Comparison of ENCODE assay signal across 11 cellular contexts in genomic region chr10:105691811-105692210, GRCh38.
DNase-seq lines count a peak whose midpoint lies in the region; ATAC-seq lines count a peak whose summit lies in the region.
"Had no signal": no experiment of that assay in that cellular context is flagged by ENCODE, and none has a peak within 500 bp of the region (broad histone marks: within the 10 kb centered on the region; RNA-seq: fewer than 3 reads in every experiment).

No MANE protein-coding gene starts in this region.

- no peaks in the 10 kb centered on the region for H3K9me3 ChIP-seq in SJCRH30 (replicated peaks)
- no peaks in the 10 kb centered on the region for H3K9me3 ChIP-seq in naive thymus-derived CD4-positive, alpha-beta T cell (ENCODE audit: control insufficient read depth in 2 of 3, low read length in 3 of 3)

- H3K27ac ChIP-seq in SJCRH30: no peak overlapping the region
- no peak overlapping the region for H3K27ac ChIP-seq in naive thymus-derived CD4-positive, alpha-beta T cell (ENCODE audit: low read depth, low read length)

- CTCF ChIA-PET in naive thymus-derived CD4-positive, alpha-beta T cell (lab: Charles Lee): interaction anchor here (1.1 kb wide), 1 partner anchor 27 kb away, joined by 3 read pairs; no protein-coding TSS in a partner anchor

- H3K36me3 Mint-ChIP-seq in activated naive CD8-positive, alpha-beta T cell treated with anti-CD3 and anti-CD28 coated beads, Interleukin-2, amount 50 U/mL, for 24 hours (ENCODE audit: low read depth): no peaks in the 10 kb centered on the region
- H3K36me3 Mint-ChIP-seq in naive thymus-derived CD4-positive, alpha-beta T cell: no peaks in the 10 kb centered on the region

- H3K27ac Mint-ChIP-seq in activated naive CD8-positive, alpha-beta T cell treated with anti-CD3 and anti-CD28 coated beads, Interleukin-2, amount 50 U/mL, for 24 hours: no peak overlapping the region
- H3K27ac Mint-ChIP-seq in naive thymus-derived CD4-positive, alpha-beta T cell: no peak overlapping the region
- H3K27ac Mint-ChIP-seq: activated naive CD4-positive, alpha-beta T cell treated with anti-CD3 and anti-CD28 coated beads for 36 hours had no signal

- no peaks in the 10 kb centered on the region for H3K4me1 ChIP-seq in SJCRH30
- H3K4me1 ChIP-seq in naive thymus-derived CD4-positive, alpha-beta T cell (ENCODE audit: control insufficient read depth in 2 of 2, insufficient read depth in 2 of 2, low read length in 2 of 2): no peaks in the 10 kb centered on the region

- no peak overlapping the region for H3K4me3 Mint-ChIP-seq in activated naive CD8-positive, alpha-beta T cell treated with anti-CD3 and anti-CD28 coated beads, Interleukin-2, amount 50 U/mL, for 24 hours
- H3K4me3 Mint-ChIP-seq in naive thymus-derived CD4-positive, alpha-beta T cell: no peak overlapping the region
- H3K4me3 Mint-ChIP-seq: activated naive CD4-positive, alpha-beta T cell treated with anti-CD3 and anti-CD28 coated beads for 36 hours had no signal

- no peaks in the 10 kb centered on the region for H3K4me1 Mint-ChIP-seq in activated naive CD8-positive, alpha-beta T cell treated with anti-CD3 and anti-CD28 coated beads, Interleukin-2, amount 50 U/mL, for 24 hours
- no peaks in the 10 kb centered on the region for H3K4me1 Mint-ChIP-seq in naive thymus-derived CD4-positive, alpha-beta T cell

- no peak for ATAC-seq in activated naive CD8-positive, alpha-beta T cell treated with anti-CD3 and anti-CD28 coated beads, Interleukin-2, amount 50 U/mL, for 24 hours
- no peak for ATAC-seq in naive thymus-derived CD4-positive, alpha-beta T cell

- H3K27me3 Mint-ChIP-seq in activated naive CD8-positive, alpha-beta T cell treated with anti-CD3 and anti-CD28 coated beads, Interleukin-2, amount 50 U/mL, for 24 hours: no peaks in the 10 kb centered on the region
- peaks cover 0 to 13% (median 4%) of the 10 kb centered on the region in 5 donors for H3K27me3 Mint-ChIP-seq in naive thymus-derived CD4-positive, alpha-beta T cell

- DNase-seq in Ammon's horn (ENCODE audit: low spot score) (peak; percentile 12), HT-29 (ENCODE audit: low spot score) (peak; percentile 30), SJCRH30 (peak; percentile 10 to 45), iris pigment epithelial cell (ENCODE audit: low read depth) (peak; percentile 0), CD1c-positive myeloid dendritic cell (ENCODE audit: extremely low spot score) (no peak)
- DNase-seq in activated CD8-positive, alpha-beta memory T cell treated with anti-CD3 and anti-CD28 coated beads, Interleukin-2, amount 50 U/mL, for 48 hours: no peak
- no peak for DNase-seq in activated naive CD8-positive, alpha-beta T cell treated with anti-CD3 and anti-CD28 coated beads, Interleukin-2, amount 50 U/mL, for 24 hours
- DNase-seq in naive thymus-derived CD4-positive, alpha-beta T cell: no peak
- DNase-seq: activated CD4-positive, CD25-positive, alpha-beta regulatory T cell treated with anti-CD3 and anti-CD28 coated beads, Interleukin-2, amount 50 U/mL, for 72 hours; activated naive CD4-positive, alpha-beta T cell treated with anti-CD3 and anti-CD28 coated beads for 36 hours; HCEC 1CT had no signal

- intact Hi-C loops in naive thymus-derived CD4-positive, alpha-beta T cell (cut with micrococcal nuclease): no loop called here

- POLR2A ChIA-PET in naive thymus-derived CD4-positive, alpha-beta T cell (lab: Charles Lee): no interaction called here

- H3K27me3 ChIP-seq in SJCRH30: no peaks in the 10 kb centered on the region
- no peaks in the 10 kb centered on the region for H3K27me3 ChIP-seq in naive thymus-derived CD4-positive, alpha-beta T cell (ENCODE audit: control insufficient read depth in 2 of 2, insufficient read depth in 2 of 2, low read length in 2 of 2)

- no peaks in the 10 kb centered on the region for H3K36me3 ChIP-seq in SJCRH30
- H3K36me3 ChIP-seq in naive thymus-derived CD4-positive, alpha-beta T cell (ENCODE audit: control insufficient read depth in 2 of 3, insufficient read depth in 3 of 3, low read length in 3 of 3): no peaks in the 10 kb centered on the region

- H3K4me3 ChIP-seq in SJCRH30: no peak overlapping the region
- no peak overlapping the region for H3K4me3 ChIP-seq in naive thymus-derived CD4-positive, alpha-beta T cell (ENCODE audit: low read length)

- H3K9me3 Mint-ChIP-seq in activated naive CD8-positive, alpha-beta T cell treated with anti-CD3 and anti-CD28 coated beads, Interleukin-2, amount 50 U/mL, for 24 hours: peaks cover under 1% of the 10 kb centered on the region
- peaks cover 0 to 4% (median 0%) of the 10 kb centered on the region in 11 donors for H3K9me3 Mint-ChIP-seq in naive thymus-derived CD4-positive, alpha-beta T cell
- H3K9me3 Mint-ChIP-seq: activated naive CD4-positive, alpha-beta T cell treated with anti-CD3 and anti-CD28 coated beads for 36 hours had no signal

Comparison
In these comparisons a context has a peak if more than half of its experiments do, and no peak if none do; other contexts are left out.
1. DNase-seq: peak in Ammon's horn (single experiment), HT-29 (single experiment), SJCRH30 (2 of 2) and iris pigment epithelial cell (single experiment); none in activated CD8-positive, alpha-beta memory T cell treated with anti-CD3 and anti-CD28 coated beads, Interleukin-2, amount 50 U/mL, for 48 hours (single experiment), activated naive CD8-positive, alpha-beta T cell treated with anti-CD3 and anti-CD28 coated beads, Interleukin-2, amount 50 U/mL, for 24 hours (single experiment), naive thymus-derived CD4-positive, alpha-beta T cell (0 of 9) and CD1c-positive myeloid dendritic cell (single experiment).